12 cellular contexts compared by ENCODE assay signal in the genomic region with DNA sequence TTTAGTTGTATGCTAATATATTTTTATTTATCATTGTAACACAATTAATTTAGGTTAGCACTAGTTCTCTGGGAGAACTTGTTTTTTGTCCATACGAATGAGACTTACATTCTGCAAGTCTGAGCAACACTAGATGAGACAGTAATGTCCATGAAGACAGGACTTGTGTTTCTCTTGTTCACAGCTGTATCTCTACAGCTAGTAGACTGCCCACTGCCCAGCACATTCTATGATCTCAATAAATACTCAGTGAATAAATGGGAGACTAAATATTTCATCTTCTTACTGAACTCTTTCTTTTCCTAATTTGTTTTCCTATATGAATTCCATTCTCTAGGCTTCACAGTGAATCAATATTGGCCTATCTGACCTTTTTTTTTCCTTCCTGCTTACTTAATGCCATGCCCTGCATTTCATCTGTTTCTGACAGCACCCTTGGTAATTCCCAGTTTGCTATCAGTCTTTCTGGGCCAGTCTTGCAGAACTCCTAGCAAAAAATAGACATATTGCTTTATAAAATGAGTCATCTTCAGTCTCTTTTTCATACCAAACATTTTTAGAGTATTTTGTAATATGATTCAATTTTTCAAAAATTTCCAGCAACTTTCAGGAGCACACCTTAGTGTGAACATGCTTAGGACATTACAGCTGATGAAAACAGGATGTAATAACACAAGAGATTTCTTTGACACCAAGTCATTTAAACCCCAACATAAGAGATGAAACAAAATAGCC.
DNase-seq lines count a peak whose midpoint lies in the region; ATAC-seq and TF ChIP-seq lines count a peak whose summit lies in the region.
"Had no signal": no experiment of that assay in that cellular context is flagged by ENCODE, and none has a peak within 500 bp of the region (broad histone marks: within the 10 kb centered on the region; RNA-seq: fewer than 3 reads in every experiment).

No MANE protein-coding gene starts in this region.

- no peaks in the 10 kb centered on the region for H3K4me1 ChIP-seq in tibial artery

- peaks cover 31% of the 10 kb centered on the region for H3K4me1 Mint-ChIP-seq in activated naive CD4-positive, alpha-beta T cell treated with anti-CD3 and anti-CD28 coated beads, Interleukin-2, amount 50 U/mL, for 24 hours
- peaks cover 26 to 36% (median 35%) of the 10 kb centered on the region in 3 donors for H3K4me1 Mint-ChIP-seq in T-cell
- H3K4me1 Mint-ChIP-seq in stimulated activated naive B cell treated with anti-CD40 and anti-IgM and Interleukin-4, amounts not matched to agents 10 μg/mL and 1 μg/mL and 100 μg/mL, for 72 hours = peaks cover 17 to 29% of the 10 kb centered on the region in 2 donors

- CTCF ChIA-PET in T-cell (lab: Charles Lee) = interaction anchor here in 1 of 2 donors (1.0 kb wide), 1 partner anchor 9 kb away, joined by 3 read pairs; no protein-coding TSS in a partner anchor

- H3K36me3 Mint-ChIP-seq in activated naive CD4-positive, alpha-beta T cell treated with anti-CD3 and anti-CD28 coated beads, Interleukin-2, amount 50 U/mL, for 24 hours = peaks cover 2% of the 10 kb centered on the region
- no peaks in the 10 kb centered on the region for H3K36me3 Mint-ChIP-seq in T-cell
- peaks cover 3 to 5% of the 10 kb centered on the region in 2 donors for H3K36me3 Mint-ChIP-seq in stimulated activated naive B cell treated with anti-CD40 and anti-IgM and Interleukin-4, amounts not matched to agents 10 μg/mL and 1 μg/mL and 100 μg/mL, for 72 hours

- no peak for DNase-seq in activated naive CD4-positive, alpha-beta T cell (lab: John Stamatoyannopoulos, UW)
- no peak for DNase-seq in T-cell
- DNase-seq in fibroblast of pulmonary artery (ENCODE audit: low read depth) = peak; percentile 59
- DNase-seq in stimulated activated naive B cell treated with anti-CD40 and anti-IgM and Interleukin-4, amounts not matched to agents 10 μg/mL and 1 μg/mL and 100 μg/mL, for 72 hours = no peak
- DNase-seq in tibial artery = no peak
- DNase-seq in H4 (ENCODE audit: low spot score) = no peak
- DNase-seq: effector memory CD8-positive, alpha-beta T cell; retina; T1000 had no signal

- no peaks in the 10 kb centered on the region for H3K27me3 Mint-ChIP-seq in activated naive CD4-positive, alpha-beta T cell treated with anti-CD3 and anti-CD28 coated beads, Interleukin-2, amount 50 U/mL, for 24 hours
- H3K27me3 Mint-ChIP-seq in T-cell = no peaks in the 10 kb centered on the region
- no peaks in the 10 kb centered on the region for H3K27me3 Mint-ChIP-seq in stimulated activated naive B cell treated with anti-CD40 and anti-IgM and Interleukin-4, amounts not matched to agents 10 μg/mL and 1 μg/mL and 100 μg/mL, for 72 hours
- H3K27me3 Mint-ChIP-seq: effector memory CD8-positive, alpha-beta T cell had no signal

- TF ChIP-seq CTCF in fibroblast of pulmonary artery (IDR thresholded peaks at IDR 0.05; ENCODE audit: low read length, missing control alignments) = no peak
- no peak for TF ChIP-seq CTCF in tibial artery (IDR thresholded peaks at IDR 0.05)

- ATAC-seq in T-cell (replicated peaks in 1 of 4) = no peak
- peak; percentile 16 to 57 for ATAC-seq in stimulated activated naive B cell treated with anti-CD40 and anti-IgM and Interleukin-4, amounts not matched to agents 10 μg/mL and 1 μg/mL and 100 μg/mL, for 72 hours (replicated peaks)
- no peak for ATAC-seq in GM18498 (IDR thresholded peaks at IDR 0.05; ENCODE audit: unreplicated experiment)
- ATAC-seq: effector memory CD8-positive, alpha-beta T cell had no signal

- no peak overlapping the region for H3K4me3 Mint-ChIP-seq in activated naive CD4-positive, alpha-beta T cell treated with anti-CD3 and anti-CD28 coated beads, Interleukin-2, amount 50 U/mL, for 24 hours
- no peak overlapping the region for H3K4me3 Mint-ChIP-seq in T-cell
- peak overlapping the region in 1 of 2 donors; percentile 62 for H3K4me3 Mint-ChIP-seq in stimulated activated naive B cell treated with anti-CD40 and anti-IgM and Interleukin-4, amounts not matched to agents 10 μg/mL and 1 μg/mL and 100 μg/mL, for 72 hours
- H3K4me3 Mint-ChIP-seq: effector memory CD8-positive, alpha-beta T cell had no signal

- H3K27ac Mint-ChIP-seq in activated naive CD4-positive, alpha-beta T cell treated with anti-CD3 and anti-CD28 coated beads, Interleukin-2, amount 50 U/mL, for 24 hours = peak overlapping the region; percentile 8
- H3K27ac Mint-ChIP-seq in T-cell = peak overlapping the region; percentile 11 to 36
- peak overlapping the region; percentile 82 for H3K27ac Mint-ChIP-seq in stimulated activated naive B cell treated with anti-CD40 and anti-IgM and Interleukin-4, amounts not matched to agents 10 μg/mL and 1 μg/mL and 100 μg/mL, for 72 hours

- POLR2A ChIA-PET in T-cell (lab: Charles Lee) = interaction anchor here (0.5 to 1.2 kb wide), 6 partner anchors 12 to 222 kb away, joined by 3 to 10 read pairs (median 3); no protein-coding TSS in a partner anchor

- H3K27ac ChIP-seq in tibial artery = no peak overlapping the region
- H3K27ac ChIP-seq: thoracic aorta had no signal

- H3K36me3 ChIP-seq in tibial artery = no peaks in the 10 kb centered on the region
- H3K36me3 ChIP-seq: thoracic aorta had no signal

- H3K27me3 ChIP-seq in tibial artery = no peaks in the 10 kb centered on the region

- no peak overlapping the region for H3K4me3 ChIP-seq in fibroblast of pulmonary artery (replicated peaks; ENCODE audit: low read depth, low read length)
- H3K4me3 ChIP-seq in tibial artery = no peak overlapping the region
- H3K4me3 ChIP-seq: thoracic aorta had no signal

- H3K9me3 Mint-ChIP-seq in activated naive CD4-positive, alpha-beta T cell treated with anti-CD3 and anti-CD28 coated beads, Interleukin-2, amount 50 U/mL, for 24 hours = no peaks in the 10 kb centered on the region
- peaks cover 0 to 4% (median 4%) of the 10 kb centered on the region in 3 donors for H3K9me3 Mint-ChIP-seq in T-cell
- H3K9me3 Mint-ChIP-seq in stimulated activated naive B cell treated with anti-CD40 and anti-IgM and Interleukin-4, amounts not matched to agents 10 μg/mL and 1 μg/mL and 100 μg/mL, for 72 hours = peaks cover 5 to 7% of the 10 kb centered on the region in 2 donors

- no peaks in the 10 kb centered on the region for H3K9me3 ChIP-seq in tibial artery
- H3K9me3 ChIP-seq: thoracic aorta had no signal

- intact Hi-C loops in tibial artery (cut with DNase I; ENCODE audit: low total_unique reads) = no loop called here

Comparison
In these comparisons a context has a peak if more than half of its experiments do, and no peak if none do; other contexts are left out.
1. H3K27ac Mint-ChIP-seq: peak in every context shown above with its lines; median percentile 82 in stimulated activated naive B cell treated with anti-CD40 and anti-IgM and Interleukin-4, amounts not matched to agents 10 μg/mL and 1 μg/mL and 100 μg/mL, for 72 hours; 24 in T-cell; 8 in activated naive CD4-positive, alpha-beta T cell treated with anti-CD3 and anti-CD28 coated beads, Interleukin-2, amount 50 U/mL, for 24 hours.
2. ATAC-seq: peak in stimulated activated naive B cell treated with anti-CD40 and anti-IgM and Interleukin-4, amounts not matched to agents 10 μg/mL and 1 μg/mL and 100 μg/mL, for 72 hours (2 of 2); none in T-cell (0 of 4) and GM18498 (single experiment).